In genomic region chr20:12207875-12208274, GRCh38 we compare ENCODE assay signal across 8 cellular contexts.
DNase-seq lines count a peak whose midpoint lies in the region; ATAC-seq, FAIRE-seq and TF ChIP-seq lines count a peak whose summit lies in the region.

No MANE protein-coding gene starts in this region.

- no peak overlapping the region for H3K9ac ChIP-seq in GM12878 (ENCODE audit: control insufficient read depth, insufficient read depth, low read length)

- H3K27ac Mint-ChIP-seq in activated T-cell treated with anti-CD3 and anti-CD28 coated beads, Interleukin-2, amount 50 U/mL, for 72 hours = no peak overlapping the region

- H3K36me3 ChIP-seq in DOHH2 (ENCODE audit: control insufficient read depth, low read length) (no peaks in the 10 kb centered on the region), GM12878 (ENCODE audit: control insufficient read depth in 2 of 2, insufficient read depth in 2 of 2, low read length in 1 of 2) (no peaks in the 10 kb centered on the region), ascending aorta (no peaks in the 10 kb centered on the region)

- no peaks in the 10 kb centered on the region for H3K9me2 ChIP-seq in DOHH2 (replicated peaks; ENCODE audit: control insufficient read depth, low read length)

- FAIRE-seq in GM12878 (lab: Jason Lieb, UNC) = no peak

- POLR2A ChIA-PET in GM12878 (lab: Charles Lee) = no interaction called here

- H3K4me3 Mint-ChIP-seq in activated T-cell treated with anti-CD3 and anti-CD28 coated beads, Interleukin-2, amount 50 U/mL, for 72 hours = no peak overlapping the region

- no peak overlapping the region for H3K4me3 ChIP-seq in DOHH2 (ENCODE audit: low read length)
- H3K4me3 ChIP-seq in GM12878 = no peak overlapping the region
- H3K4me3 ChIP-seq in ascending aorta = no peak overlapping the region

- H3F3A ChIP-seq in DOHH2 (ENCODE audit: control insufficient read depth, insufficient read depth) = no peaks in the 10 kb centered on the region

- H3K27me3 Mint-ChIP-seq in activated T-cell treated with anti-CD3 and anti-CD28 coated beads, Interleukin-2, amount 50 U/mL, for 72 hours (ENCODE audit: low read depth) = no peaks in the 10 kb centered on the region

- no peaks in the 10 kb centered on the region for H3K4me1 ChIP-seq in DOHH2 (ENCODE audit: control insufficient read depth, low read length)
- no peaks in the 10 kb centered on the region for H3K4me1 ChIP-seq in GM12878 (ENCODE audit: control insufficient read depth, insufficient read depth, low read length)
- H3K4me1 ChIP-seq in ascending aorta = no peaks in the 10 kb centered on the region

- H4K20me1 ChIP-seq in DOHH2 (ENCODE audit: control insufficient read depth, insufficient read depth, low read depth, low read length) (no peaks in the 10 kb centered on the region), GM12878 (ENCODE audit: control insufficient read depth, insufficient read depth) (no peaks in the 10 kb centered on the region)

- CTCF ChIA-PET in GM12878 (lab: Yijun Ruan, JAX) = interaction anchor here (0.7 to 2.0 kb wide), 7 partner anchors 9 to 531 kb away, joined by 3 to 11 read pairs (median 3); no protein-coding TSS in a partner anchor

- no peaks in the 10 kb centered on the region for H3K36me3 Mint-ChIP-seq in activated T-cell treated with anti-CD3 and anti-CD28 coated beads, Interleukin-2, amount 50 U/mL, for 72 hours (ENCODE audit: insufficient read depth in 2 of 2)

- SMC1A ChIA-PET in GM12878 (lab: Charles Lee; ENCODE audit: uncharacterized antibody, unreplicated experiment) = interaction anchor here (0.9 to 1.4 kb wide), 6 partner anchors 9 to 297 kb away, joined by 3 to 6 read pairs (median 4); no protein-coding TSS in a partner anchor

- peak; percentile 44 for DNase-seq in HT1080 (ENCODE audit: low read depth)
- DNase-seq in GM12878 (ENCODE audit: low read depth, low spot score) = no peak
- DNase-seq in lung microvascular endothelial cell (ENCODE audit: low read depth in 2 of 2) = peak; percentile 30 to 67
- no peak for DNase-seq in stimulated activated naive CD4-positive, alpha-beta T cell treated with Interleukin-2 at 50 U/mL for 16 hours (lab: John Stamatoyannopoulos, UW)
- no peak for DNase-seq in activated T-cell treated with anti-CD3 and anti-CD28 coated beads, Interleukin-2, amount 50 U/mL, for 72 hours
- no peak for DNase-seq in ascending aorta (ENCODE audit: low spot score in 2 of 2)
- no peak for DNase-seq in activated gamma-delta T cell (lab: John Stamatoyannopoulos, UW)

- H3K9me3 ChIP-seq in DOHH2 (ENCODE audit: control insufficient read depth, insufficient read depth, low read length) = no peaks in the 10 kb centered on the region
- no peaks in the 10 kb centered on the region for H3K9me3 ChIP-seq in GM12878 (replicated peaks; ENCODE audit: control insufficient read depth, insufficient read depth, low read length)
- peaks cover 0 to 6% of the 10 kb centered on the region in 2 donors for H3K9me3 ChIP-seq in ascending aorta

- no peak for TF ChIP-seq POLR2A in GM12878 (IDR thresholded peaks at IDR 0.05; ENCODE audit: low read depth, low read length)

- H3K4me2 ChIP-seq in DOHH2 (ENCODE audit: low read length) (no peak overlapping the region), GM12878 (ENCODE audit: control insufficient read depth, insufficient read depth) (no peak overlapping the region)

- TF ChIP-seq RAD21 in GM12878 (IDR thresholded peaks at IDR 0.05; ENCODE audit: insufficient read depth, low read depth, low read length) = no peak

- intact Hi-C loops in GM12878 (cut with micrococcal nuclease; ENCODE audit: unreplicated experiment) (loop anchor here (5.0 to 10.0 kb wide), 2 partner anchors 196 to 293 kb away; partner anchors contain the start of gene BTBD3), ascending aorta (cut with DNase I) (no loop called here)

- H2AFZ ChIP-seq in GM12878 (ENCODE audit: control insufficient read depth, low read depth, low read length) = no peak overlapping the region

- RAD21 ChIA-PET in GM12878 (lab: Charles Lee; ENCODE audit: unreplicated experiment) = interaction anchor here (0.6 to 1.4 kb wide), 4 partner anchors 196 to 301 kb away, joined by 3 to 5 read pairs (median 3); no protein-coding TSS in a partner anchor

- H3K4me1 Mint-ChIP-seq in activated T-cell treated with anti-CD3 and anti-CD28 coated beads, Interleukin-2, amount 50 U/mL, for 72 hours (ENCODE audit: low read depth) = no peaks in the 10 kb centered on the region

- TF ChIP-seq CTCF in DOHH2 (IDR thresholded peaks at IDR 0.05; ENCODE audit: low read depth, low read length, poor library complexity, severe bottlenecking) = peak; percentile 51
- TF ChIP-seq CTCF in GM12878 (IDR thresholded peaks at IDR 0.05 in 2 of 3, conservative IDR thresholded peaks at IDR 0.05 in 1 of 3; ENCODE audit: control insufficient read depth in 2 of 3, extremely low read depth in 1 of 3, insufficient read depth in 1 of 3, low read depth in 3 of 3, low read length in 3 of 3) = peak; percentile 31 to 41 (median 38); a peak in 3 of 6 replicates
- TF ChIP-seq CTCF in ascending aorta (IDR thresholded peaks at IDR 0.05) = peak in 1 of 3 experiments; percentile 27

- ATAC-seq in GM12878 = peak; percentile 54
- ATAC-seq in activated T-cell treated with anti-CD3 and anti-CD28 coated beads, Interleukin-2, amount 50 U/mL, for 72 hours (replicated peaks in 1 of 2) = no peak

- 0% methylated on average over 1 of the region's 1 CpG for WGBS in GM12878 (ENCODE audit: insufficient coverage, insufficient replicate concordance, low lambda C conversion rate, missing lambda C conversion rate)

- no peaks in the 10 kb centered on the region for H3K79me2 ChIP-seq in DOHH2 (ENCODE audit: control insufficient read depth, low read length)
- H3K79me2 ChIP-seq in GM12878 (ENCODE audit: control insufficient read depth, insufficient read depth, low read length) = no peaks in the 10 kb centered on the region

- peaks cover 6 to 8% of the 10 kb centered on the region in 2 donors for H3K9me3 Mint-ChIP-seq in activated T-cell treated with anti-CD3 and anti-CD28 coated beads, Interleukin-2, amount 50 U/mL, for 72 hours

- in situ Hi-C loops in GM12878 (cut with MboI) = no loop called here

- H3K27me3 ChIP-seq in DOHH2 (ENCODE audit: control insufficient read depth, low read length) (no peaks in the 10 kb centered on the region), GM12878 (replicated peaks in 1 of 2; ENCODE audit: control insufficient read depth in 2 of 2, insufficient read depth in 2 of 2, low read length in 1 of 2) (no peaks in the 10 kb centered on the region), ascending aorta (no peaks in the 10 kb centered on the region)

- BruUV-seq in GM12878 (replicated peaks; lab: Mats Ljungman, UMichigan) = no TSS peak

- no peak overlapping the region for H3K27ac ChIP-seq in DOHH2 (ENCODE audit: low read depth, low read length)
- no peak overlapping the region for H3K27ac ChIP-seq in GM12878 (ENCODE audit: control insufficient read depth, insufficient read depth)
- H3K27ac ChIP-seq in ascending aorta = no peak overlapping the region

- TF ChIP-seq EP300 in GM12878 (IDR thresholded peaks at IDR 0.05; ENCODE audit: borderline replicate concordance in 1 of 2, control insufficient read depth in 1 of 2, low read depth in 2 of 2, low read length in 2 of 2) = no peak

TF ChIP-seq in GM12878, 131 proteins besides CTCF, POLR2A, EP300 and RAD21:
- TF ChIP-seq SMC3 (IDR thresholded peaks at IDR 0.05; ENCODE audit: borderline replicate concordance, low read length) = peak; percentile 37; the same call in 1 of the 2 replicates
- TF ChIP-seq RELA (IDR thresholded peaks at IDR 0.05; ENCODE audit: borderline replicate concordance, partially characterized antibody) = no peak

Comparison
In these comparisons a context has a peak if more than half of its experiments do, and no peak if none do; other contexts are left out.
1. DNase-seq: peak in HT1080 (single experiment) and lung microvascular endothelial cell (2 of 2); none in GM12878 (single experiment), stimulated activated naive CD4-positive, alpha-beta T cell treated with Interleukin-2 at 50 U/mL for 16 hours (single experiment), activated T-cell treated with anti-CD3 and anti-CD28 coated beads, Interleukin-2, amount 50 U/mL, for 72 hours (0 of 2), ascending aorta (0 of 2) and activated gamma-delta T cell (single experiment).